In genomic region chr2:42105330-42106256, GRCh38 we compare ENCODE assay signal across 1 cellular context.
TF ChIP-seq lines count a peak whose summit lies in the region.

No MANE protein-coding gene starts in this region.

TF ChIP-seq in HepG2, 621 proteins besides CTCF, POLR2A, EP300 and RAD21 (continued from another document):
- TF ChIP-seq AFF4 (CRISPR knock-in tag; IDR thresholded peaks at IDR 0.05): 0 out of 2 replicates have a peak, but pooled peaks have one; percentile 65
- no peak for TF ChIP-seq ARHGAP35 (CRISPR knock-in tag; IDR thresholded peaks at IDR 0.05; ENCODE audit: borderline replicate concordance)
- TF ChIP-seq ZNF343 (CRISPR knock-in tag; IDR thresholded peaks at IDR 0.05): no peak
- no peak for TF ChIP-seq MBNL3 (CRISPR knock-in tag; conservative IDR thresholded peaks at IDR 0.05)
- peak; percentile 69 for TF ChIP-seq NR2C2 (CRISPR knock-in tag; IDR thresholded peaks at IDR 0.05; ENCODE audit: borderline replicate concordance)
- no peak for TF ChIP-seq ZBTB2 (CRISPR knock-in tag; IDR thresholded peaks at IDR 0.05; ENCODE audit: low read depth)
- no peak for TF ChIP-seq RORA (CRISPR knock-in tag; IDR thresholded peaks at IDR 0.05)
- TF ChIP-seq ZNF121 (CRISPR knock-in tag; IDR thresholded peaks at IDR 0.05): no peak
- no peak for TF ChIP-seq NPAS2 (CRISPR knock-in tag; IDR thresholded peaks at IDR 0.05; ENCODE audit: borderline replicate concordance)
- TF ChIP-seq ZBTB34 (CRISPR knock-in tag; IDR thresholded peaks at IDR 0.05): no peak
- peak; percentile 30; the same call in 1 of the 2 replicates for TF ChIP-seq ZBTB26 (CRISPR knock-in tag; IDR thresholded peaks at IDR 0.05; ENCODE audit: borderline replicate concordance)
- TF ChIP-seq, protein P1, sequence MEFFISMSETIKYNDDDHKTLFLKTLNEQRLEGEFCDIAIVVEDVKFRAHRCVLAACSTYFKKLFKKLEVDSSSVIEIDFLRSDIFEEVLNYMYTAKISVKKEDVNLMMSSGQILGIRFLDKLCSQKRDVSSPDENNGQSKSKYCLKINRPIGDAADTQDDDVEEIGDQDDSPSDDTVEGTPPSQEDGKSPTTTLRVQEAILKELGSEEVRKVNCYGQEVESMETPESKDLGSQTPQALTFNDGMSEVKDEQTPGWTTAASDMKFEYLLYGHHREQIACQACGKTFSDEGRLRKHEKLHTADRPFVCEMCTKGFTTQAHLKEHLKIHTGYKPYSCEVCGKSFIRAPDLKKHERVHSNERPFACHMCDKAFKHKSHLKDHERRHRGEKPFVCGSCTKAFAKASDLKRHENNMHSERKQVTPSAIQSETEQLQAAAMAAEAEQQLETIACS (CRISPR knock-in tag; IDR thresholded peaks at IDR 0.05): no peak
- peak in 1 of 2 experiments; percentile 46; a peak in 1 of 4 replicates for TF ChIP-seq ATF4 (CRISPR knock-in tag; IDR thresholded peaks at IDR 0.05)
- TF ChIP-seq PAX8 (CRISPR knock-in tag; IDR thresholded peaks at IDR 0.05; ENCODE audit: borderline replicate concordance): no peak
- no peak for TF ChIP-seq MAFG (CRISPR knock-in tag; IDR thresholded peaks at IDR 0.05)
- TF ChIP-seq ZSCAN21 (CRISPR knock-in tag; IDR thresholded peaks at IDR 0.05; ENCODE audit: borderline replicate concordance): no peak
- TF ChIP-seq MIER3 (CRISPR knock-in tag; IDR thresholded peaks at IDR 0.05; ENCODE audit: borderline replicate concordance): peak; percentile 69
- no peak for TF ChIP-seq POLR2AphosphoS2 (IDR thresholded peaks at IDR 0.05; ENCODE audit: low read depth, low read length)
- TF ChIP-seq POLR2G (IDR thresholded peaks at IDR 0.05; ENCODE audit: low read depth, low read length): no peak
- TF ChIP-seq ZNF562 (CRISPR knock-in tag; IDR thresholded peaks at IDR 0.05; ENCODE audit: borderline replicate concordance): no peak
- TF ChIP-seq, protein P2, sequence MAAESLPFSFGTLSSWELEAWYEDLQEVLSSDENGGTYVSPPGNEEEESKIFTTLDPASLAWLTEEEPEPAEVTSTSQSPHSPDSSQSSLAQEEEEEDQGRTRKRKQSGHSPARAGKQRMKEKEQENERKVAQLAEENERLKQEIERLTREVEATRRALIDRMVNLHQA (CRISPR knock-in tag; IDR thresholded peaks at IDR 0.05): no peak
- TF ChIP-seq ZFY (CRISPR knock-in tag; IDR thresholded peaks at IDR 0.05): no peak
- no peak for TF ChIP-seq ZNF563 (CRISPR knock-in tag; IDR thresholded peaks at IDR 0.05)
- peak; percentile 91 for TF ChIP-seq MIXL1 (CRISPR knock-in tag; IDR thresholded peaks at IDR 0.05)
- no peak for TF ChIP-seq MATR3 (CRISPR knock-in tag; IDR thresholded peaks at IDR 0.05)
- TF ChIP-seq RFX1 (IDR thresholded peaks at IDR 0.05): no peak
- TF ChIP-seq MAF1 (CRISPR knock-in tag; IDR thresholded peaks at IDR 0.05; ENCODE audit: borderline replicate concordance): no peak
- no peak for TF ChIP-seq CAMTA2 (CRISPR knock-in tag; IDR thresholded peaks at IDR 0.05; ENCODE audit: borderline replicate concordance)
- peak; percentile 67; the same call in 1 of the 2 replicates for TF ChIP-seq KDM6A (CRISPR knock-in tag; IDR thresholded peaks at IDR 0.05; ENCODE audit: low read depth)
- peak; percentile 61; the same call in 1 of the 2 replicates for TF ChIP-seq ELF1 (CRISPR knock-in tag; IDR thresholded peaks at IDR 0.05)
- no peak for TF ChIP-seq FOSL1 (CRISPR knock-in tag; IDR thresholded peaks at IDR 0.05; ENCODE audit: borderline replicate concordance)
- peak; percentile 46; the same call in 1 of the 2 replicates for TF ChIP-seq SNAPC4 (CRISPR knock-in tag; IDR thresholded peaks at IDR 0.05)
- no peak for TF ChIP-seq ZFYVE20 (CRISPR knock-in tag; IDR thresholded peaks at IDR 0.05; ENCODE audit: borderline replicate concordance, low read depth)
